18 cellular contexts compared by ENCODE assay signal in genomic region chr20:16462711-16463110, GRCh38.
"Had no signal": no experiment of that assay in that cellular context is flagged by ENCODE, and none has a peak within 500 bp of the region (broad histone marks: within the 10 kb centered on the region; RNA-seq: fewer than 3 reads in every experiment).

No MANE protein-coding gene starts in this region.

- H3K27me3 ChIP-seq: gastroesophageal sphincter, heart right ventricle, right atrium auricular region, tibial artery had no signal

- DNase-seq: activated CD4-positive, alpha-beta memory T cell treated with anti-CD3 and anti-CD28 coated beads for 36 hours; activated CD4-positive, alpha-beta T cell treated with anti-CD3 and anti-CD28 coated beads for 36 hours; activated CD8-positive, alpha-beta memory T cell treated with anti-CD3 and anti-CD28 coated beads, Interleukin-2, amount 10 ng/mL, durations not matched to agents 7 days and 5 days; activated naive CD4-positive, alpha-beta T cell treated with anti-CD3 and anti-CD28 coated beads, Interleukin-2, amount 50 U/mL, for 16 hours; activated T-cell treated with anti-CD3 and anti-CD28 coated beads, Interleukin-2, amount 50 U/mL, for 1 hour; heart right ventricle; islet precursor cell; mammary epithelial cell; naive thymus-derived CD4-positive, alpha-beta T cell; stimulated activated CD4-positive, alpha-beta T cell treated with anti-CD3 and anti-CD28 coated beads, Interleukin-4, amount 100 ng/mL, for 24 hours; stimulated activated naive CD4-positive, alpha-beta T cell; tibial artery; WERI-Rb-1 had no signal

- H3K9me3 ChIP-seq: gastroesophageal sphincter, heart right ventricle, right atrium auricular region, tibial artery had no signal

- ATAC-seq: activated CD4-positive, alpha-beta T cell treated with anti-CD3 and anti-CD28 coated beads for 36 hours; activated CD8-positive, alpha-beta memory T cell treated with anti-CD3 and anti-CD28 coated beads, Interleukin-2, amount 10 ng/mL, durations not matched to agents 7 days and 5 days; gastroesophageal sphincter; heart right ventricle; naive thymus-derived CD4-positive, alpha-beta T cell had no signal

- H3K27ac Mint-ChIP-seq: activated CD4-positive, alpha-beta memory T cell treated with anti-CD3 and anti-CD28 coated beads for 36 hours; activated CD4-positive, alpha-beta T cell treated with anti-CD3 and anti-CD28 coated beads for 36 hours; activated CD8-positive, alpha-beta memory T cell treated with anti-CD3 and anti-CD28 coated beads, Interleukin-2, amount 10 ng/mL, durations not matched to agents 7 days and 5 days; naive thymus-derived CD4-positive, alpha-beta T cell; progenitor cell of endocrine pancreas had no signal

- H3K4me1 Mint-ChIP-seq: activated CD8-positive, alpha-beta memory T cell treated with anti-CD3 and anti-CD28 coated beads, Interleukin-2, amount 10 ng/mL, durations not matched to agents 7 days and 5 days had no signal

- H3K4me3 ChIP-seq: gastroesophageal sphincter, heart right ventricle, right atrium auricular region, tibial artery had no signal

- H3K9me3 Mint-ChIP-seq: activated CD4-positive, alpha-beta memory T cell treated with anti-CD3 and anti-CD28 coated beads for 36 hours had no signal

- H3K27me3 Mint-ChIP-seq: activated CD4-positive, alpha-beta memory T cell treated with anti-CD3 and anti-CD28 coated beads for 36 hours; activated CD4-positive, alpha-beta T cell treated with anti-CD3 and anti-CD28 coated beads for 36 hours; activated CD8-positive, alpha-beta memory T cell treated with anti-CD3 and anti-CD28 coated beads, Interleukin-2, amount 10 ng/mL, durations not matched to agents 7 days and 5 days; naive thymus-derived CD4-positive, alpha-beta T cell; progenitor cell of endocrine pancreas had no signal

- H3K4me3 Mint-ChIP-seq: activated CD4-positive, alpha-beta memory T cell treated with anti-CD3 and anti-CD28 coated beads for 36 hours; activated CD4-positive, alpha-beta T cell treated with anti-CD3 and anti-CD28 coated beads for 36 hours; activated CD8-positive, alpha-beta memory T cell treated with anti-CD3 and anti-CD28 coated beads, Interleukin-2, amount 10 ng/mL, durations not matched to agents 7 days and 5 days; naive thymus-derived CD4-positive, alpha-beta T cell had no signal

- H3K36me3 ChIP-seq: gastroesophageal sphincter, heart right ventricle, right atrium auricular region, tibial artery, WERI-Rb-1 had no signal

- H3K27ac ChIP-seq: gastroesophageal sphincter, heart right ventricle, right atrium auricular region, tibial artery, WERI-Rb-1 had no signal

- FAIRE-seq: endometrium, urothelium cell line had no signal
